Comparison of ENCODE assay signal across 1 cellular context in the genomic region with DNA sequence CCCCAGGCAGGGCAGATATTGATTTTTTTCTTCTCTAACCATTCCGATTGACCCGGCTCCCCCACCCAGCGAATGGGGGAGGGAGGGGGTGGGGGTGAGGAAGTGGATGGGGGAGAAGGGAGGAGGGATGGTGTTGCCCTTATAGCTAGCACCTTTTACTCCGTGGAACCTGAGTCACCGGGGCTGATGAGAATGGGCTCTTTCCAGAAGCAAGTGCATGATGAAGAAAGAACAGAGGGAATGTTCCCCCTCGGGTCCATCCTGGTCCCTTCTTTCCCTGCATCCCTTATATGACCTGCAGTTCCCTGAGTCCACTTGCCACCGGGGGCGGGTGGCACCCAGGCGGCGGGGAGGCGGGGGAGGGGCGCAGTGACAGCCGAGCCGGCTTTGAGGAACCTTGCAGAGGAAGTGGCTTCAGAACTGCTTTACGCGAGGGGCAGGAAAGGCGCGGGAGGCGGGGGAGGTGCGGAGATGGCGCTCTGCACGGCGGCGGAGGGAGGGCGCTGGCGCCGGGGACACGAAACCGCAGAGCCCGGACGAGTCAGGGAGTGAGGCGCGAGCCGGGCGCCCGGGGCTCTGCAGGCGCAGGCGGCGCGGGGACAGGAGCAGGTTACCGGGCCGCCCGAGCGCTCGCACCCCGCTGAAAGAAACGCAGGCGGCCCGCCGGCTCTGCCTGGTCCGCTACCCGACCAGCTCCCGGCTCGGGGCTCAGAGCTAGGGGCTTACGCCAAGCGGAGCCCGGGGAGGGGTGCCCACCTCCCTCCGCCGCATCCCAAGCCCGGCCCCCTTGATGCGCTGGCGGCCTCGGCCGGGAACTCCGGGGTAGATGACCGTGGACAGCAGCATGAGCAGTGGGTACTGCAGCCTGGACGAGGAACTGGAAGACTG.
TF ChIP-seq lines count a peak whose summit lies in the region.

No MANE protein-coding gene starts in this region.

TF ChIP-seq in HEK293, 187 proteins besides CTCF, POLR2A, EP300 and RAD21 (continued from another document):
- TF ChIP-seq ZNF645 (tag by site-specific recombination; IDR thresholded peaks at IDR 0.05) (no peak), ZNF221 (tag by site-specific recombination; IDR thresholded peaks at IDR 0.05; ENCODE audit: borderline replicate concordance) (no peak), HOXD13 (CRISPR knock-in tag; IDR thresholded peaks at IDR 0.05; ENCODE audit: borderline replicate concordance) (no peak), ZNF843 (tag by site-specific recombination; IDR thresholded peaks at IDR 0.05) (no peak), SCRT1 (tag by site-specific recombination; IDR thresholded peaks at IDR 0.05; ENCODE audit: borderline replicate concordance) (no peak), ZNF248 (tag by site-specific recombination; IDR thresholded peaks at IDR 0.05) (no peak), ZNF184 (tag by site-specific recombination; IDR thresholded peaks at IDR 0.05) (no peak), ZNF521 (tag by site-specific recombination; IDR thresholded peaks at IDR 0.05) (no peak)
- TF ChIP-seq, protein P1, sequence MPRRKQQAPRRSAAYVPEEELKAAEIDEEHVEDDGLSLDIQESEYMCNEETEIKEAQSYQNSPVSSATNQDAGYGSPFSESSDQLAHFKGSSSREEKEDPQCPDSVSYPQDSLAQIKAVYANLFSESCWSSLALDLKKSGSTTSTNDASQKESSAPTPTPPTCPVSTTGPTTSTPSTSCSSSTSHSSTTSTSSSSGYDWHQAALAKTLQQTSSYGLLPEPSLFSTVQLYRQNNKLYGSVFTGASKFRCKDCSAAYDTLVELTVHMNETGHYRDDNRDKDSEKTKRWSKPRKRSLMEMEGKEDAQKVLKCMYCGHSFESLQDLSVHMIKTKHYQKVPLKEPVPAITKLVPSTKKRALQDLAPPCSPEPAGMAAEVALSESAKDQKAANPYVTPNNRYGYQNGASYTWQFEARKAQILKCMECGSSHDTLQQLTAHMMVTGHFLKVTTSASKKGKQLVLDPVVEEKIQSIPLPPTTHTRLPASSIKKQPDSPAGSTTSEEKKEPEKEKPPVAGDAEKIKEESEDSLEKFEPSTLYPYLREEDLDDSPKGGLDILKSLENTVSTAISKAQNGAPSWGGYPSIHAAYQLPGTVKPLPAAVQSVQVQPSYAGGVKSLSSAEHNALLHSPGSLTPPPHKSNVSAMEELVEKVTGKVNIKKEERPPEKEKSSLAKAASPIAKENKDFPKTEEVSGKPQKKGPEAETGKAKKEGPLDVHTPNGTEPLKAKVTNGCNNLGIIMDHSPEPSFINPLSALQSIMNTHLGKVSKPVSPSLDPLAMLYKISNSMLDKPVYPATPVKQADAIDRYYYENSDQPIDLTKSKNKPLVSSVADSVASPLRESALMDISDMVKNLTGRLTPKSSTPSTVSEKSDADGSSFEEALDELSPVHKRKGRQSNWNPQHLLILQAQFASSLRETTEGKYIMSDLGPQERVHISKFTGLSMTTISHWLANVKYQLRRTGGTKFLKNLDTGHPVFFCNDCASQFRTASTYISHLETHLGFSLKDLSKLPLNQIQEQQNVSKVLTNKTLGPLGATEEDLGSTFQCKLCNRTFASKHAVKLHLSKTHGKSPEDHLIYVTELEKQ (tag by site-specific recombination; IDR thresholded peaks at IDR 0.05; ENCODE audit: borderline replicate concordance), result no peak
